ENCODE assay signal across 21 cellular contexts in genomic region chr6:160999508-160999907, GRCh38. TPM values are rescaled to one million over a fixed set of nuclear protein-coding genes. Genes with fewer than 3 reads are reported as not detected.
DNase-seq lines count a peak whose midpoint lies in the region; ATAC-seq, FAIRE-seq and TF ChIP-seq lines count a peak whose summit lies in the region.
"Had no signal": no experiment of that assay in that cellular context is flagged by ENCODE, and none has a peak within 500 bp of the region (broad histone marks: within the 10 kb centered on the region; RNA-seq: fewer than 3 reads in every experiment).

No MANE protein-coding gene starts in this region.

- intact Hi-C loops in HepG2 (cut with micrococcal nuclease; ENCODE audit: unreplicated experiment) (no loop called here), right lobe of liver (cut with DNase I) (no loop called here), vagina (cut with DNase I) (no loop called here)

- POLR2A ChIA-PET in HepG2 (lab: Yijun Ruan, JAX) (no interaction called here), WTC11 (lab: Charles Lee) (no interaction called here)

- no peak for FAIRE-seq in HepG2 (lab: Jason Lieb, UNC)
- FAIRE-seq: G401.6, GM12878 had no signal

- TF ChIP-seq CTCF in HepG2 (CRISPR knock-in tag; IDR thresholded peaks at IDR 0.05) (no peak), right lobe of liver (IDR thresholded peaks at IDR 0.05) (no peak), WTC11 (IDR thresholded peaks at IDR 0.05) (no peak), endodermal cell (conservative IDR thresholded peaks at IDR 0.05) (no peak), vagina (IDR thresholded peaks at IDR 0.05) (no peak), neural progenitor cell (IDR thresholded peaks at IDR 0.05) (no peak)

- 93% methylated on average over 6 of the region's 6 CpGs for WGBS in HepG2 (ENCODE audit: low lambda C conversion rate)
- WGBS in right lobe of liver (ENCODE audit: insufficient coverage, low coverage, low lambda C conversion rate, missing lambda C conversion rate): 77% methylated on average over 6 of the region's 6 CpGs
- 95% methylated on average over 4 to 6 of the region's 6 CpGs for WGBS in endodermal cell (ENCODE audit: insufficient coverage in 1 of 2, insufficient read length in 1 of 2), 2 experiments

- TF ChIP-seq POLR2A in HepG2 (IDR thresholded peaks at IDR 0.05; ENCODE audit: insufficient read depth in 1 of 2, low read depth in 2 of 2, low read length in 2 of 2): no peak
- no peak for TF ChIP-seq POLR2A in right lobe of liver (IDR thresholded peaks at IDR 0.05)
- TF ChIP-seq POLR2A in vagina (IDR thresholded peaks at IDR 0.05): no peak

- no TSS peak for BruUV-seq in HepG2 (replicated peaks; lab: Mats Ljungman, UMichigan)

- H3K4me2 ChIP-seq in HepG2 (ENCODE audit: low read depth, low read length) (no peak overlapping the region), neural progenitor cell (no peak overlapping the region)
- H3K4me2 ChIP-seq: SK-N-SH had no signal

- H3K36me3 ChIP-seq in HepG2 (replicated peaks in 1 of 2; ENCODE audit: control insufficient read depth in 1 of 2, insufficient read depth in 2 of 2, low read length in 2 of 2) (no peaks in the 10 kb centered on the region), right lobe of liver (no peaks in the 10 kb centered on the region), endodermal cell (ENCODE audit: control insufficient read depth, insufficient read depth, low read length) (peaks cover 6% of the 10 kb centered on the region), vagina (no peaks in the 10 kb centered on the region), neural progenitor cell (no peaks in the 10 kb centered on the region)
- H3K36me3 ChIP-seq: Peyer's patch had no signal

- CTCF ChIA-PET in HepG2 (lab: Yijun Ruan, JAX; ENCODE audit: low intra/inter-chr PET ratio, low total read pairs): no interaction called here
- CTCF ChIA-PET in WTC11 (lab: Charles Lee): no interaction called here
- CTCF ChIA-PET in activated naive CD4-positive, alpha-beta T cell treated with anti-CD3 and anti-CD28 coated beads, Interleukin-2, amount 10 ng/mL, durations not matched to agents 7 days and 5 days (lab: Charles Lee): no interaction called here

- H3K36me3 Mint-ChIP-seq in WTC11 (peaks cover 8% of the 10 kb centered on the region), endodermal cell (ENCODE audit: low read depth) (peaks cover 22% of the 10 kb centered on the region), neural progenitor cell (peaks cover 10% of the 10 kb centered on the region)
- no peaks in the 10 kb centered on the region for H3K36me3 Mint-ChIP-seq in activated naive CD4-positive, alpha-beta T cell treated with anti-CD3 and anti-CD28 coated beads, Interleukin-2, amount 10 ng/mL, durations not matched to agents 7 days and 5 days

- no peak for TF ChIP-seq EP300 in HepG2 (IDR thresholded peaks at IDR 0.05; ENCODE audit: low read depth in 2 of 2, low read length in 2 of 2)
- no peak for TF ChIP-seq EP300 in HepG2 (CRISPR knock-in tag; IDR thresholded peaks at IDR 0.05; ENCODE audit: borderline replicate concordance)

- H3K4me3 ChIP-seq in HepG2 (replicated peaks in 1 of 3; ENCODE audit: insufficient read depth in 1 of 3, low read depth in 2 of 3, low read length in 3 of 3) (no peak overlapping the region), right lobe of liver (no peak overlapping the region), endodermal cell (ENCODE audit: low read length) (no peak overlapping the region), vagina (no peak overlapping the region), neural progenitor cell (no peak overlapping the region)
- H3K4me3 ChIP-seq: GM12878, Peyer's patch had no signal

- H3K27me3 Mint-ChIP-seq in WTC11 (ENCODE audit: low read depth): no peaks in the 10 kb centered on the region
- H3K27me3 Mint-ChIP-seq in endodermal cell (ENCODE audit: insufficient read depth): no peaks in the 10 kb centered on the region
- no peaks in the 10 kb centered on the region for H3K27me3 Mint-ChIP-seq in neural progenitor cell (ENCODE audit: insufficient read depth, low read depth)
- no peaks in the 10 kb centered on the region for H3K27me3 Mint-ChIP-seq in activated naive CD4-positive, alpha-beta T cell treated with anti-CD3 and anti-CD28 coated beads, Interleukin-2, amount 10 ng/mL, durations not matched to agents 7 days and 5 days

- no peak overlapping the region for H3K4me3 Mint-ChIP-seq in WTC11
- H3K4me3 Mint-ChIP-seq in endodermal cell: no peak overlapping the region
- H3K4me3 Mint-ChIP-seq in neural progenitor cell: no peak overlapping the region
- no peak overlapping the region for H3K4me3 Mint-ChIP-seq in activated naive CD4-positive, alpha-beta T cell treated with anti-CD3 and anti-CD28 coated beads, Interleukin-2, amount 10 ng/mL, durations not matched to agents 7 days and 5 days

- H3K27ac ChIP-seq in HepG2 (ENCODE audit: extremely low read length, insufficient read depth, low read length) (no peak overlapping the region), right lobe of liver (no peak overlapping the region), endodermal cell (ENCODE audit: low read depth, low read length) (no peak overlapping the region), vagina (peak overlapping the region; percentile 18), neural progenitor cell (no peak overlapping the region)
- H3K27ac ChIP-seq: C4-2B, Peyer's patch had no signal

- H3K9me3 Mint-ChIP-seq in WTC11 (peaks cover 3% of the 10 kb centered on the region; the same call in 1 of the 2 replicates), endodermal cell (no peaks in the 10 kb centered on the region), neural progenitor cell (no peaks in the 10 kb centered on the region)
- no peaks in the 10 kb centered on the region for H3K9me3 Mint-ChIP-seq in activated naive CD4-positive, alpha-beta T cell treated with anti-CD3 and anti-CD28 coated beads, Interleukin-2, amount 10 ng/mL, durations not matched to agents 7 days and 5 days

- no peaks in the 10 kb centered on the region for H3K27me3 ChIP-seq in HepG2 (ENCODE audit: control insufficient read depth in 1 of 2, insufficient read depth in 2 of 2, low read length in 2 of 2)
- no peaks in the 10 kb centered on the region for H3K27me3 ChIP-seq in right lobe of liver
- no peaks in the 10 kb centered on the region for H3K27me3 ChIP-seq in endodermal cell (ENCODE audit: control insufficient read depth, insufficient read depth, low read length, poor library complexity, severe bottlenecking)
- H3K27me3 ChIP-seq in vagina: no peaks in the 10 kb centered on the region
- no peaks in the 10 kb centered on the region for H3K27me3 ChIP-seq in neural progenitor cell
- H3K27me3 ChIP-seq: Peyer's patch had no signal

- H3K9ac ChIP-seq in HepG2 (ENCODE audit: insufficient read depth, low read depth, low read length) (no peak overlapping the region), endodermal cell (ENCODE audit: extremely low read depth, low read length, poor library complexity, severe bottlenecking) (no peak overlapping the region), neural progenitor cell (no peak overlapping the region)
- H3K9ac ChIP-seq: SK-N-SH had no signal

- ATAC-seq in HepG2 (peak; percentile 36; the same call in 2 of the 3 replicates), right lobe of liver (no peak), WTC11 (no peak)
- ATAC-seq: GM12878 had no signal

- H3K9me3 ChIP-seq in HepG2 (ENCODE audit: low read length) (no peaks in the 10 kb centered on the region), right lobe of liver (no peaks in the 10 kb centered on the region), endodermal cell (ENCODE audit: control insufficient read depth, low read length) (no peaks in the 10 kb centered on the region), vagina (no peaks in the 10 kb centered on the region), neural progenitor cell (ENCODE audit: low read depth) (no peaks in the 10 kb centered on the region)
- H3K9me3 ChIP-seq: Caco-2, Peyer's patch, SK-N-SH had no signal

- in situ Hi-C loops in HepG2 (cut with HindIII; ENCODE audit: extremely low pct_ligation_motif_present, low pct_unique_long_range_greater_than_20kb): no loop called here

- H3K79me2 ChIP-seq in HepG2 (ENCODE audit: insufficient read depth, low read length): peaks cover 83% of the 10 kb centered on the region
- peaks cover 100% of the 10 kb centered on the region for H3K79me2 ChIP-seq in neural progenitor cell (ENCODE audit: low read depth)

- H3K4me1 Mint-ChIP-seq in WTC11: peaks cover 36% of the 10 kb centered on the region
- H3K4me1 Mint-ChIP-seq in endodermal cell: peaks cover 33% of the 10 kb centered on the region
- H3K4me1 Mint-ChIP-seq in neural progenitor cell: peaks cover 11% of the 10 kb centered on the region
- peaks cover 4% of the 10 kb centered on the region for H3K4me1 Mint-ChIP-seq in activated naive CD4-positive, alpha-beta T cell treated with anti-CD3 and anti-CD28 coated beads, Interleukin-2, amount 10 ng/mL, durations not matched to agents 7 days and 5 days

- TF ChIP-seq RAD21 in HepG2 (CRISPR knock-in tag; IDR thresholded peaks at IDR 0.05): no peak

- H3F3A ChIP-seq in neural progenitor cell (ENCODE audit: low read depth): peaks cover 8% of the 10 kb centered on the region

- H3K4me1 ChIP-seq in HepG2 (ENCODE audit: insufficient read depth, low read length): peaks cover 25% of the 10 kb centered on the region
- H3K4me1 ChIP-seq in right lobe of liver: peaks cover 0 to 9% (median 0%) of the 10 kb centered on the region in 4 donors
- H3K4me1 ChIP-seq in endodermal cell (ENCODE audit: control insufficient read depth, insufficient read depth, low read length): peaks cover 3% of the 10 kb centered on the region
- peaks cover 53% of the 10 kb centered on the region for H3K4me1 ChIP-seq in vagina
- H3K4me1 ChIP-seq in neural progenitor cell: peaks cover 3% of the 10 kb centered on the region

- H3K27ac Mint-ChIP-seq in WTC11: 0 out of 2 replicates have a peak overlapping the region, but pooled peaks have one; percentile 64
- peak overlapping the region; percentile 69 for H3K27ac Mint-ChIP-seq in endodermal cell
- H3K27ac Mint-ChIP-seq in neural progenitor cell: no peak overlapping the region
- H3K27ac Mint-ChIP-seq in activated naive CD4-positive, alpha-beta T cell treated with anti-CD3 and anti-CD28 coated beads, Interleukin-2, amount 10 ng/mL, durations not matched to agents 7 days and 5 days: no peak overlapping the region

- H4K20me1 ChIP-seq in HepG2 (ENCODE audit: insufficient read depth, low read length) (peaks cover 7% of the 10 kb centered on the region), neural progenitor cell (ENCODE audit: low read depth) (peaks cover 52% of the 10 kb centered on the region)

- no peak for DNase-seq in HepG2 (ENCODE audit: low spot score)
- no peak for DNase-seq in right lobe of liver
- no peak for DNase-seq in WTC11 (ENCODE audit: low spot score)
- DNase-seq in endodermal cell: no peak
- DNase-seq in vagina (ENCODE audit: extremely low spot score in 2 of 2): no peak
- DNase-seq in AG08395 (ENCODE audit: low spot score): no peak
- no peak for DNase-seq in neural progenitor cell (ENCODE audit: low spot score)
- no peak for DNase-seq in activated naive CD4-positive, alpha-beta T cell treated with anti-CD3 and anti-CD28 coated beads, Interleukin-2, amount 10 ng/mL, durations not matched to agents 7 days and 5 days
- DNase-seq: Caco-2, DMS79 treated with DMSO at 0.1 percent for 48 hours, HCEC 1CT, IMR-90, Kasumi-1, NCI-H187 treated with DMSO at 0.1 percent for 48 hours, NCI-H774, Peyer's patch, SHP77, SK-N-SH had no signal

- no peak overlapping the region for H2AFZ ChIP-seq in HepG2 (ENCODE audit: low read length)
- no peak overlapping the region for H2AFZ ChIP-seq in neural progenitor cell (replicated peaks)

RNA-seq across cellular contexts. Expression of gene MAP3K4, which starts 7.9 kb away (rescaled TPM):
- total RNA-seq in HepG2 (2016; rRNA removed; fragmentation: Illumina TruSeq; extraction: Trizol): 33.6 and 40.1 TPM in 2 replicates
- 66.8 and 68.7 TPM in 2 replicates for total RNA-seq in HepG2 (2016; cell fraction: cytosol; rRNA removed; fragmentation: Illumina TruSeq; extraction: Trizol; ENCODE audit: low read depth)
- 37.5 and 40.8 TPM in 2 replicates for total RNA-seq in HepG2 (2016; cell fraction: insoluble cytoplasmic fraction; rRNA removed; fragmentation: Illumina TruSeq; extraction: Trizol)
- 38.1 and 58.6 TPM in 2 replicates for total RNA-seq in HepG2 (2016; cell fraction: membrane; rRNA removed; fragmentation: Illumina TruSeq; extraction: Trizol)
- total RNA-seq in HepG2 (2016; cell fraction: nucleus; rRNA removed; fragmentation: Illumina TruSeq; extraction: Trizol): 50.7 and 54.4 TPM in 2 replicates
- polyA plus RNA-seq in HepG2 (2011; rRNA removed): 12.9 and 15.4 TPM in 2 replicates
- polyA plus RNA-seq in HepG2 (2011; cell fraction: cytosol; rRNA removed): 6.9 and 9.0 TPM in 2 replicates
- polyA plus RNA-seq in HepG2 (2011; cell fraction: nucleus; rRNA removed): 35.9 and 37.8 TPM in 2 replicates
- polyA plus RNA-seq in HepG2 (2012): 16.6 and 19.8 TPM in 2 replicates
- polyA plus RNA-seq in HepG2 (2016; cell fraction: cytosol; fragmentation: Illumina TruSeq; extraction: Trizol; ENCODE audit: low read depth): 1.1 TPM in 2 replicates
- 25.1 and 26.7 TPM in 2 replicates for polyA plus RNA-seq in HepG2 (2016; cell fraction: insoluble cytoplasmic fraction; fragmentation: Illumina TruSeq; extraction: Trizol; ENCODE audit: low read depth)
- 3.2 and 4.4 TPM in 2 replicates for polyA plus RNA-seq in HepG2 (2016; cell fraction: membrane; fragmentation: Illumina TruSeq; extraction: Trizol; ENCODE audit: low read depth)
- polyA plus RNA-seq in HepG2 (2016; cell fraction: nucleus; fragmentation: Illumina TruSeq; extraction: Trizol; ENCODE audit: insufficient read depth, low read depth): 51.7 and 52.1 TPM in 2 replicates
- 16.6 and 30.1 TPM in 2 replicates for polyA minus RNA-seq in HepG2 (2011; rRNA and poly(A)+ RNA removed; ENCODE audit: low replicate concordance)
- 16.9 and 18.6 TPM in 2 replicates for polyA minus RNA-seq in HepG2 (2011; cell fraction: cytosol; rRNA and poly(A)+ RNA removed)
- 94.5 and 105 TPM in 2 replicates for polyA minus RNA-seq in HepG2 (2011; cell fraction: nucleus; rRNA and poly(A)+ RNA removed)
- total RNA-seq in right lobe of liver: 10 to 100 TPM in 4 of 6 experiments, 1 to 10 TPM in 2; 9.4 to 20.5 (median 13.1) TPM
- total RNA-seq in WTC11 (2021): 59.2 to 69.8 TPM (median 64.7 TPM) in 3 replicates
- total RNA-seq in endodermal cell: 100 to 1,000 TPM in 1 of 2 donors, 10 to 100 TPM in 1; 82.8 to 105 TPM
- 33.1 TPM for polyA plus RNA-seq in endodermal cell (2013, experiment 1 of 2)
- 31.5 TPM for polyA plus RNA-seq in endodermal cell (2013, experiment 2 of 2)
- 56.7 TPM for total RNA-seq in vagina
- 44.2 and 59.6 TPM in 2 replicates for total RNA-seq in neural progenitor cell (ENCODE audit: low replicate concordance)

Comparison
In these comparisons a context has a peak if more than half of its experiments do, and no peak if none do; other contexts are left out.
1. H3K27ac Mint-ChIP-seq: peak in WTC11 (single experiment) and endodermal cell (single experiment); none in neural progenitor cell (single experiment) and activated naive CD4-positive, alpha-beta T cell treated with anti-CD3 and anti-CD28 coated beads, Interleukin-2, amount 10 ng/mL, durations not matched to agents 7 days and 5 days (single experiment).
2. Of the 50 proteins assayed by ChIP-seq in both HepG2 and WTC11: peak only in HepG2: MAX; only in WTC11: none; in both: none; in neither: 49.